8 cellular contexts compared by ENCODE assay signal in genomic region chr4:139208404-139208945, GRCh38. TPM values are rescaled to one million over a fixed set of nuclear protein-coding genes. Genes with fewer than 3 reads are reported as not detected.
DNase-seq lines count a peak whose midpoint lies in the region; TF ChIP-seq lines count a peak whose summit lies in the region.

No MANE protein-coding gene starts in this region.

- no peak for TF ChIP-seq CTCF in breast epithelium (IDR thresholded peaks at IDR 0.05)
- no peak for TF ChIP-seq CTCF in neutrophil (IDR thresholded peaks at IDR 0.05)

- no peak overlapping the region for H3K4me3 ChIP-seq in Jurkat, Clone E6-1 (ENCODE audit: low read length)
- H3K4me3 ChIP-seq in breast epithelium (no peak overlapping the region), neutrophil (ENCODE audit: low read depth in 1 of 2, low read length in 1 of 2) (peak overlapping the region; percentile 4 to 7)

- no peaks in the 10 kb centered on the region for H3K9me3 ChIP-seq in breast epithelium
- no peaks in the 10 kb centered on the region for H3K9me3 ChIP-seq in neutrophil

- H3K4me1 ChIP-seq in breast epithelium (no peaks in the 10 kb centered on the region), neutrophil (ENCODE audit: control insufficient read depth in 1 of 2, insufficient read depth in 1 of 2, low read depth in 1 of 2, low read length in 1 of 2) (peaks cover 40 to 41% of the 10 kb centered on the region in 2 experiments)

- H3K27ac ChIP-seq in breast epithelium (peak overlapping the region; percentile 50 to 75), neutrophil (peak overlapping the region; percentile 94)

- TF ChIP-seq POLR2A in breast epithelium (IDR thresholded peaks at IDR 0.05), result no peak

- DNase-seq in GM03348 (ENCODE audit: low spot score) (peak; percentile 77), breast epithelium (ENCODE audit: low spot score in 2 of 2) (no peak), NCI-H446 treated with DMSO at 0.1 percent for 48 hours (lab: John Stamatoyannopoulos, UW) (no peak), GDM1 (lab: John Stamatoyannopoulos, UW) (no peak), A172 (ENCODE audit: low spot score) (no peak), SK-N-DZ (ENCODE audit: low spot score) (no peak)
- peak; percentile 15 for DNase-seq in Jurkat, Clone E6-1 (ENCODE audit: low read depth, low spot score)

- no peaks in the 10 kb centered on the region for H3K36me3 ChIP-seq in breast epithelium
- no peaks in the 10 kb centered on the region for H3K36me3 ChIP-seq in neutrophil

- H3K27me3 ChIP-seq in breast epithelium (no peaks in the 10 kb centered on the region), neutrophil (no peaks in the 10 kb centered on the region)

- intact Hi-C loops in breast epithelium (cut with DNase I; ENCODE audit: low total_unique reads), result no loop called here

RNA-seq across cellular contexts. Expression of gene ELF2, which starts 31.5 kb away (rescaled TPM):
- polyA plus RNA-seq in Jurkat, Clone E6-1 (2012; ENCODE audit: insufficient read depth, insufficient read length), result 22.5 TPM
- total RNA-seq in breast epithelium, result 100 to 1,000 TPM in 1 of 3 donors, 10 to 100 TPM in 2; 59.4 to 106 (median 67.2) TPM
- total RNA-seq in A172 (2014; rRNA removed; shearing (Covaris generic)), result 15.0 and 24.7 TPM in 2 replicates
- polyA plus RNA-seq in SK-N-DZ (2014; cell fraction: cytosol; rRNA removed), result 31.7 and 41.6 TPM in 2 replicates
- polyA plus RNA-seq in SK-N-DZ (2014; cell fraction: nucleus; rRNA removed), result 35.2 and 39.2 TPM in 2 replicates

Comparison
In these comparisons a context has a peak if more than half of its experiments do, and no peak if none do; other contexts are left out.
1. DNase-seq: peak in GM03348 (single experiment) and Jurkat, Clone E6-1 (single experiment); none in breast epithelium (0 of 2), NCI-H446 treated with DMSO at 0.1 percent for 48 hours (single experiment), GDM1 (single experiment), A172 (single experiment) and SK-N-DZ (single experiment).
2. H3K4me3 ChIP-seq: peak in neutrophil (2 of 2); none in Jurkat, Clone E6-1 (single experiment) and breast epithelium (0 of 3).